ENCODE assay signal across 2 cellular contexts in the genomic region with DNA sequence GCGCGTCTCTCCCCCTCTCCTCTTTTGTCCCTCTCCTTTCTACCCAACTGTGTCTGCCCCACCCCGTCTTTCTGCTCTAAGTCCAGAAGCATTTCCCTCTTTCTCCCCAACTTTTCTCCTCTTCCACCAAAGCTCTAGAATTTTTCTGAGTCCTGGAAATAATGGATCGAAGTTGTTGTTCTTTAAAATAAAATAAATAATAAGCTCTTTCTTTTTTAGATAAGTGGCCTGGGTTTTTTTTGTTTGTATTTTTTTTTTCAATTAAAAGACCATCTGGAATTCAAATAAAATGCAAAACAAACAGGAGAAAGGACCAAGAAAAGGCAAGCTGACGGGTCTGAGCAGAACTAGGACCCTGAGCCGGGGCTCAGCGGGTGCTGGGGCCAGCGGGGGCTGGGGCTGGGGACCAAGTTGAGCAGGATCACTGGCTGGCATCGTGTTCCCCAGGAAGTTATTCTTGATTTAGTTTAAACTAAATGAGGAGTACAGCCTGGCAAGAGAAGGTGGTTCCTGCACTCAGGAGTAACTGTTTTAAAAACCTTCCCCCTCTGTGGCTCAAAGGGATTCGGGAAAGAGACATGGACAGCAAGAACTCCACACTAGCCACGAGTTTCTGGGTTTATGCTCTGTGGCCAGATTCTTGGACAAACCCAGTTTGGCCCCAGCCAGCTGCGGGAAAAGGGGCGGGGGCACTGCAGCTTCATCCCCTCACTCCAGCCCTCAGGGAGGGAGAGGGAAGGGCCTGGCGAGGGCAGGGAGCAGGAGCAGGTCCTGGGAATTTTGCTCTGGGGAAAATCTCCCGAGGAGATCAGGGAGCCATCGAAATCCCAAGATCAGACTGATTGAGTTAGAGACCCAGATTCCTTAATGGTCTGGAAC.
A peak's percentile ranks its signal among the peaks of the same experiment; 100 is the strongest.
TF ChIP-seq lines count a peak whose summit lies in the region.

No MANE protein-coding gene starts in this region.

TF ChIP-seq in HCT116, 20 proteins besides CTCF, POLR2A, EP300 and RAD21:
- no peak for TF ChIP-seq EZH2phosphoT487 (IDR thresholded peaks at IDR 0.05; ENCODE audit: borderline replicate concordance)
- no peak for TF ChIP-seq ELF1 (IDR thresholded peaks at IDR 0.05; ENCODE audit: borderline replicate concordance, low read depth)
- TF ChIP-seq, protein P1, sequence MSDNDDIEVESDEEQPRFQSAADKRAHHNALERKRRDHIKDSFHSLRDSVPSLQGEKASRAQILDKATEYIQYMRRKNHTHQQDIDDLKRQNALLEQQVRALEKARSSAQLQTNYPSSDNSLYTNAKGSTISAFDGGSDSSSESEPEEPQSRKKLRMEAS (IDR thresholded peaks at IDR 0.05), result no peak
- TF ChIP-seq, protein P2, sequence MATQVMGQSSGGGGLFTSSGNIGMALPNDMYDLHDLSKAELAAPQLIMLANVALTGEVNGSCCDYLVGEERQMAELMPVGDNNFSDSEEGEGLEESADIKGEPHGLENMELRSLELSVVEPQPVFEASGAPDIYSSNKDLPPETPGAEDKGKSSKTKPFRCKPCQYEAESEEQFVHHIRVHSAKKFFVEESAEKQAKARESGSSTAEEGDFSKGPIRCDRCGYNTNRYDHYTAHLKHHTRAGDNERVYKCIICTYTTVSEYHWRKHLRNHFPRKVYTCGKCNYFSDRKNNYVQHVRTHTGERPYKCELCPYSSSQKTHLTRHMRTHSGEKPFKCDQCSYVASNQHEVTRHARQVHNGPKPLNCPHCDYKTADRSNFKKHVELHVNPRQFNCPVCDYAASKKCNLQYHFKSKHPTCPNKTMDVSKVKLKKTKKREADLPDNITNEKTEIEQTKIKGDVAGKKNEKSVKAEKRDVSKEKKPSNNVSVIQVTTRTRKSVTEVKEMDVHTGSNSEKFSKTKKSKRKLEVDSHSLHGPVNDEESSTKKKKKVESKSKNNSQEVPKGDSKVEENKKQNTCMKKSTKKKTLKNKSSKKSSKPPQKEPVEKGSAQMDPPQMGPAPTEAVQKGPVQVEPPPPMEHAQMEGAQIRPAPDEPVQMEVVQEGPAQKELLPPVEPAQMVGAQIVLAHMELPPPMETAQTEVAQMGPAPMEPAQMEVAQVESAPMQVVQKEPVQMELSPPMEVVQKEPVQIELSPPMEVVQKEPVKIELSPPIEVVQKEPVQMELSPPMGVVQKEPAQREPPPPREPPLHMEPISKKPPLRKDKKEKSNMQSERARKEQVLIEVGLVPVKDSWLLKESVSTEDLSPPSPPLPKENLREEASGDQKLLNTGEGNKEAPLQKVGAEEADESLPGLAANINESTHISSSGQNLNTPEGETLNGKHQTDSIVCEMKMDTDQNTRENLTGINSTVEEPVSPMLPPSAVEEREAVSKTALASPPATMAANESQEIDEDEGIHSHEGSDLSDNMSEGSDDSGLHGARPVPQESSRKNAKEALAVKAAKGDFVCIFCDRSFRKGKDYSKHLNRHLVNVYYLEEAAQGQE (IDR thresholded peaks at IDR 0.05; ENCODE audit: low read depth), result no peak
- no peak for TF ChIP-seq SRF (IDR thresholded peaks at IDR 0.05; ENCODE audit: low read depth)

TF ChIP-seq in H1, 55 proteins besides CTCF, POLR2A, EP300 and RAD21:
- TF ChIP-seq TAF1 (IDR thresholded peaks at IDR 0.05; ENCODE audit: low read depth, low read length), result no peak
- no peak for TF ChIP-seq GTF2F1 (IDR thresholded peaks at IDR 0.05; ENCODE audit: borderline replicate concordance, low read depth, low read length)
- peak; percentile 98 for TF ChIP-seq CTBP2 (IDR thresholded peaks at IDR 0.05; ENCODE audit: borderline replicate concordance, insufficient read depth, insufficient read length, low read length)
- TF ChIP-seq KDM4A (IDR thresholded peaks at IDR 0.05; ENCODE audit: low read depth, low read length, severe bottlenecking), result no peak
- no peak for TF ChIP-seq MAFK (IDR thresholded peaks at IDR 0.05; ENCODE audit: low read depth, low read length)
- TF ChIP-seq EGR1 (IDR thresholded peaks at IDR 0.05; ENCODE audit: borderline replicate concordance, low read depth, low read length), result peak; percentile 78
- no peak for TF ChIP-seq EZH2 (IDR thresholded peaks at IDR 0.05; ENCODE audit: low read depth, low read length, severe bottlenecking)
- TF ChIP-seq RXRA (IDR thresholded peaks at IDR 0.05; ENCODE audit: insufficient read depth, low read depth, low read length), result no peak
- TF ChIP-seq SUZ12 (IDR thresholded peaks at IDR 0.05; ENCODE audit: low read length), result no peak
- TF ChIP-seq KDM5A (IDR thresholded peaks at IDR 0.05; ENCODE audit: low read length), result no peak
- TF ChIP-seq CBX5 (IDR thresholded peaks at IDR 0.05; ENCODE audit: low read depth, low read length), result no peak
- TF ChIP-seq ZNF274 (IDR thresholded peaks at IDR 0.05; ENCODE audit: borderline replicate concordance, extremely low read depth, low read length), result no peak
- TF ChIP-seq PHF8 (conservative IDR thresholded peaks at IDR 0.05; ENCODE audit: low read depth, low read length), result no peak
- TF ChIP-seq, protein P3, sequence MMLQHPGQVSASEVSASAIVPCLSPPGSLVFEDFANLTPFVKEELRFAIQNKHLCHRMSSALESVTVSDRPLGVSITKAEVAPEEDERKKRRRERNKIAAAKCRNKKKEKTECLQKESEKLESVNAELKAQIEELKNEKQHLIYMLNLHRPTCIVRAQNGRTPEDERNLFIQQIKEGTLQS (IDR thresholded peaks at IDR 0.05; ENCODE audit: insufficient read depth, low read depth, low read length), result no peak
- no peak for TF ChIP-seq JUN (IDR thresholded peaks at IDR 0.05; ENCODE audit: low read depth, low read length)
- TF ChIP-seq HDAC6 (IDR thresholded peaks at IDR 0.05; ENCODE audit: low read depth, low read length), result no peak
- TF ChIP-seq SP1 (IDR thresholded peaks at IDR 0.05; ENCODE audit: low read depth, low read length), result 0 out of 2 replicates have a peak, but pooled peaks have one; percentile 37
- no peak for TF ChIP-seq SRF (IDR thresholded peaks at IDR 0.05; ENCODE audit: low read depth, low read length)
- no peak for TF ChIP-seq CEBPB (IDR thresholded peaks at IDR 0.05; ENCODE audit: low read depth, low read length)
- peak; percentile 79 for TF ChIP-seq RNF2 (IDR thresholded peaks at IDR 0.05; ENCODE audit: borderline replicate concordance, low read depth, low read length, missing control alignments, poor library complexity, severe bottlenecking)
- TF ChIP-seq TCF12 (IDR thresholded peaks at IDR 0.05; ENCODE audit: low read depth, low read length), result 0 out of 2 replicates have a peak, but pooled peaks have one; percentile 40
- peak; percentile 1; the same call in 1 of the 2 replicates for TF ChIP-seq CBX8 (IDR thresholded peaks at IDR 0.05; ENCODE audit: borderline replicate concordance, low read depth, low read length)
